Comparison of ENCODE assay signal across 1 cellular context in genomic region chr6:29552512-29553051, GRCh38.
A peak's percentile ranks its signal among the peaks of the same experiment; 100 is the strongest.
TF ChIP-seq lines count a peak whose summit lies in the region.

No MANE protein-coding gene starts in this region.

TF ChIP-seq in GM12878, 131 proteins besides CTCF, POLR2A, EP300 and RAD21 (continued from another document):
- TF ChIP-seq, protein P1, sequence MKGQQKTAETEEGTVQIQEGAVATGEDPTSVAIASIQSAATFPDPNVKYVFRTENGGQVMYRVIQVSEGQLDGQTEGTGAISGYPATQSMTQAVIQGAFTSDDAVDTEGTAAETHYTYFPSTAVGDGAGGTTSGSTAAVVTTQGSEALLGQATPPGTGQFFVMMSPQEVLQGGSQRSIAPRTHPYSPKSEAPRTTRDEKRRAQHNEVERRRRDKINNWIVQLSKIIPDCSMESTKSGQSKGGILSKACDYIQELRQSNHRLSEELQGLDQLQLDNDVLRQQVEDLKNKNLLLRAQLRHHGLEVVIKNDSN (IDR thresholded peaks at IDR 0.05; ENCODE audit: borderline replicate concordance, extremely low read length, insufficient read depth, low read depth, low read length) = no peak
- TF ChIP-seq SRF (IDR thresholded peaks at IDR 0.05; ENCODE audit: low read depth in 2 of 2, low read length in 2 of 2) = peak in 1 of 2 experiments; percentile 80; a peak in 1 of 4 replicates
- peak in 1 of 2 experiments; percentile 66; a peak in 1 of 4 replicates for TF ChIP-seq CEBPB (IDR thresholded peaks at IDR 0.05; ENCODE audit: borderline replicate concordance in 1 of 2, low read depth in 2 of 2, low read length in 2 of 2)
- no peak for TF ChIP-seq ZNF622 (IDR thresholded peaks at IDR 0.05)
- TF ChIP-seq POU2F2 (IDR thresholded peaks at IDR 0.05; ENCODE audit: borderline replicate concordance, low read depth, low read length) = no peak
- peak; percentile 98 for TF ChIP-seq RFX5 (IDR thresholded peaks at IDR 0.05; ENCODE audit: low read depth, low read length)
- 0 out of 4 replicates have a peak, but pooled peaks of 1 of the 2 experiments have one; percentile 40 for TF ChIP-seq BHLHE40 (IDR thresholded peaks at IDR 0.05; ENCODE audit: borderline replicate concordance in 1 of 2, low read depth in 2 of 2, low read length in 1 of 2)
- peak; percentile 78 for TF ChIP-seq CREM (IDR thresholded peaks at IDR 0.05; ENCODE audit: low read depth)
- peak; percentile 80 for TF ChIP-seq ZBTB40 (IDR thresholded peaks at IDR 0.05; ENCODE audit: borderline replicate concordance)
- TF ChIP-seq PRDM15 (CRISPR knock-in tag; IDR thresholded peaks at IDR 0.05) = no peak
- TF ChIP-seq SP1 (IDR thresholded peaks at IDR 0.05; ENCODE audit: low read depth, low read length) = peak; percentile 25
